In the genomic region with DNA sequence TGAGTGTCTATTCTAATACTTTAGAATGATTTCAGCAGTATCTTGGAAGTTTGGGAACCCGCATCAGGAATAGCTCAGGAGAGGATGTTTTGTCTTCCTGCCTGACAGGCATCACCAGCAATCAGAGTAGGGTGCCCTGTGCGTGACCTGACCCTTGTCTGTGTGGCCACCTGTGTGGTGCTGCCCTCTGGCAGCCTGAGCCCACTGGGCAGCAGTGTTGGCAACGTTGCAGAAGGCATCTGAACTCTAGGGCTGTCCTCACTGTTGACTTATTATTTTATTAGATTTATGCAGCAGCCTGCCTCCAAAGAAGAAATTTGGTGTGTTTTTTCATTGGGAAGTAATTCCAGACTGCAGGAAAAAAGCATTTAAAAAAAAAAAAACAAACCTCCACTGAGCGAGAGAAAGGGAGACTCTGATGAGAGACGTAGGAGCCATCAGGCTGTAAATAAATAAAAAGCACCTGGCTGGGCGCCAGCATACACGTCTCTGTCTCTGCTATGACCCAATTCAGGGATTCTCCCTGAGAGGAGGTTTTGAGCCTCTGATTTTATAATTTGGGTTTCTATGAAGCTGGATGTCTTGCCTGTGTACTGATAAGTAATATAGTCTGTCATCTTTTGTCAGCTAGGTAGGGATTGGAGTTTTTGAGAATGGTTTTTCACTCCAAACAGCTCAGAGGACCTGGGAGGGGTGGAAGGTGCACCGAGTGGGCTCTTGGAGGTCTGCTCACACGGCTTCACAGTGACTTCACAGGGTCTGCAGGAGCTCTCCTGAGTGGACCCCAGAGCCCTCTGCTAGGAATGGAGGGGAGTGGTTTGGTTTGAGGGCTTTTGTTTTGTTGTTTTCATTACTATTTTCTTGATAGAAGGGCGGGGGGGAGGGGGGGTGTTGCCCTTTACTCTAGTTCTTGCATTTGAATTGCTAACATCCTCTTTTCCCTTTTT, we compare ENCODE assay signal across 1 cellular context.
TF ChIP-seq lines count a peak whose summit lies in the region.

No MANE protein-coding gene starts in this region.

TF ChIP-seq in HepG2, 621 proteins besides CTCF, POLR2A, EP300 and RAD21:
- TF ChIP-seq SRF (IDR thresholded peaks at IDR 0.05; ENCODE audit: low read depth, low read length): no peak
- TF ChIP-seq ZNF274 (CRISPR knock-in tag; IDR thresholded peaks at IDR 0.05): no peak
- TF ChIP-seq, protein P1, sequence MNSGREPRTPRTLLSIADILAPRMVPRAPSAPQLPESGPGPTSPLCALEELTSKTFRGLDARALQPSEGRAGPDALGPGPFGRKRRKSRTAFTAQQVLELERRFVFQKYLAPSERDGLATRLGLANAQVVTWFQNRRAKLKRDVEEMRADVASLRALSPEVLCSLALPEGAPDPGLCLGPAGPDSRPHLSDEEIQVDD (CRISPR knock-in tag; IDR thresholded peaks at IDR 0.05; ENCODE audit: borderline replicate concordance): no peak
- no peak for TF ChIP-seq ZFP91 (CRISPR knock-in tag; IDR thresholded peaks at IDR 0.05; ENCODE audit: borderline replicate concordance)
- TF ChIP-seq NFAT5 (CRISPR knock-in tag; IDR thresholded peaks at IDR 0.05): no peak
